In the genomic region with DNA sequence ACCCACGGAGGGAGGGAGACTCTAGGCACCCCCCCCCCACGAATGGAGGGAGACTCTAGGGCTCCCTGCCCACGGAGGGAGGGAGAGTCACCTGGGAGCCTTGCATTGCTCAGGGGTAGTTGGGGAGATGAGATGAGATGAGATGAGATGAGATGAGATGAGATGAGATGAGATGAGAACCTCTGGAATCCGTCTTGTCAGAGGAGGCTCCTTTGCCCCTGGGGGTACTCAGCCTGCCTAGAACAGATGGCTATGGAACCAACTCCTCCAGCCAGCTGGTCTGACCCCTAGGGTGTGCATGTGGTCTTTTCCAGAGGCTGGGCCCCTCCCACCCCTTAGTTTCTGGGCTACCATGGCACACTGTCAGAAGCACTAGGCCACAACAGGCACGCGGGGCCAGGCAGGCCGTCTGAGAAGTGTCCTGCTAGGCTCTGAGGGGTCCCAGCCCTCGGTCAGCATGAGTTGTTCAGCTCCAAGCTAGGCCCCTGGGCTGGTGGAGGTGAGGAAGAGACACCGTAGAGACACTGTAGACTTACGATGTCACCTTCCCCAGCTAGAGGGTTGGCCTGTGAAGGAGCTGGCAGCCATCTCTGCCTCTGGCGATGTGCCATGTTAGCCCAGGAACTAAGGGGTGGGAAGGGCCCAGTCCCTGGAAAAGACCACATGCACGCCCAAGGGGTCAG, we compare ENCODE assay signal across 16 cellular contexts. TPM values are rescaled to one million over a fixed set of nuclear protein-coding genes. Genes with fewer than 3 reads are reported as not detected.
DNase-seq lines count a peak whose midpoint lies in the region; TF ChIP-seq lines count a peak whose summit lies in the region.
"Had no signal": no experiment of that assay in that cellular context is flagged by ENCODE, and none has a peak within 500 bp of the region (broad histone marks: within the 10 kb centered on the region; RNA-seq: fewer than 3 reads in every experiment).

No MANE protein-coding gene starts in this region.

- no peaks in the 10 kb centered on the region for H3K9me3 ChIP-seq in breast epithelium
- H3K9me3 ChIP-seq in esophagus muscularis mucosa = no peaks in the 10 kb centered on the region
- H3K9me3 ChIP-seq in uterus = no peaks in the 10 kb centered on the region
- no peaks in the 10 kb centered on the region for H3K9me3 ChIP-seq in BE2C
- H3K9me3 ChIP-seq: A549, testis had no signal

- intact Hi-C loops in breast epithelium (cut with DNase I; ENCODE audit: low total_unique reads) (no loop called here), MCF 10A (cut with micrococcal nuclease) (no loop called here), esophagus muscularis mucosa (cut with DNase I) (no loop called here), uterus (cut with DNase I; ENCODE audit: low total_unique reads) (no loop called here)

- H3K9me3 Mint-ChIP-seq in MCF 10A (ENCODE audit: unreplicated experiment) = no peaks in the 10 kb centered on the region
- no peaks in the 10 kb centered on the region for H3K9me3 Mint-ChIP-seq in activated naive CD4-positive, alpha-beta T cell treated with anti-CD3 and anti-CD28 coated beads, Interleukin-2, amount 10 ng/mL, durations not matched to agents 7 days and 5 days
- H3K9me3 Mint-ChIP-seq: activated T-helper 1 cell treated with anti-CD3 and anti-CD28 coated beads, Interleukin-12 subunit alpha, Interleukin-12 subunit beta, Interleukin-2, Interleukin-4 antibody, amounts not matched to agents 30 ng/mL and 10 ng/mL and 1 ng/mL, durations not matched to agents 14 hours and 24 hours and 36 hours had no signal

- TF ChIP-seq POLR2A in breast epithelium (IDR thresholded peaks at IDR 0.05) = no peak
- no peak for TF ChIP-seq POLR2A in esophagus muscularis mucosa (IDR thresholded peaks at IDR 0.05; ENCODE audit: low read depth)
- TF ChIP-seq POLR2A in uterus (IDR thresholded peaks at IDR 0.05) = no peak

- H3K9ac ChIP-seq in rectal smooth muscle tissue (ENCODE audit: low read length) = no peak overlapping the region

- H3K27me3 ChIP-seq in breast epithelium (no peaks in the 10 kb centered on the region), esophagus muscularis mucosa (no peaks in the 10 kb centered on the region), rectal smooth muscle tissue (ENCODE audit: control insufficient read depth, insufficient read depth, low read length) (no peaks in the 10 kb centered on the region), uterus (no peaks in the 10 kb centered on the region), BE2C (no peaks in the 10 kb centered on the region)
- H3K27me3 ChIP-seq: testis had no signal

- TF ChIP-seq CTCF in breast epithelium (IDR thresholded peaks at IDR 0.05) (no peak), MCF 10A (IDR thresholded peaks at IDR 0.05; ENCODE audit: unreplicated experiment) (no peak), esophagus muscularis mucosa (IDR thresholded peaks at IDR 0.05) (no peak), uterus (IDR thresholded peaks at IDR 0.05) (no peak), BE2C (IDR thresholded peaks at IDR 0.05; ENCODE audit: low read depth, low read length) (no peak)

- peaks cover 5 to 7% of the 10 kb centered on the region in 2 donors for H3K4me1 ChIP-seq in breast epithelium
- H3K4me1 ChIP-seq in esophagus muscularis mucosa = peaks cover 57 to 100% (median 92%) of the 10 kb centered on the region in 4 donors
- H3K4me1 ChIP-seq in rectal smooth muscle tissue (ENCODE audit: control insufficient read depth, insufficient read depth, low read length) = peaks cover 49% of the 10 kb centered on the region
- H3K4me1 ChIP-seq in uterus = peaks cover 1 to 10% of the 10 kb centered on the region in 2 donors
- peaks cover 9% of the 10 kb centered on the region for H3K4me1 ChIP-seq in BE2C
- H3K4me1 ChIP-seq: testis had no signal

- no peaks in the 10 kb centered on the region for H3K36me3 ChIP-seq in breast epithelium
- H3K36me3 ChIP-seq in esophagus muscularis mucosa = peaks cover 0 to 11% (median 8%) of the 10 kb centered on the region in 4 donors
- H3K36me3 ChIP-seq in rectal smooth muscle tissue (ENCODE audit: control insufficient read depth, insufficient read depth, low read length) = no peaks in the 10 kb centered on the region
- no peaks in the 10 kb centered on the region for H3K36me3 ChIP-seq in uterus
- H3K36me3 ChIP-seq in BE2C = no peaks in the 10 kb centered on the region

- TF ChIP-seq EP300 in esophagus muscularis mucosa (IDR thresholded peaks at IDR 0.05) = no peak

- H3K4me3 Mint-ChIP-seq in MCF 10A (ENCODE audit: unreplicated experiment) = no peak overlapping the region
- H3K4me3 Mint-ChIP-seq in activated naive CD4-positive, alpha-beta T cell treated with anti-CD3 and anti-CD28 coated beads, Interleukin-2, amount 10 ng/mL, durations not matched to agents 7 days and 5 days = no peak overlapping the region
- H3K4me3 Mint-ChIP-seq: activated T-helper 1 cell treated with anti-CD3 and anti-CD28 coated beads, Interleukin-12 subunit alpha, Interleukin-12 subunit beta, Interleukin-2, Interleukin-4 antibody, amounts not matched to agents 30 ng/mL and 10 ng/mL and 1 ng/mL, durations not matched to agents 14 hours and 24 hours and 36 hours had no signal

- DNase-seq in breast epithelium (ENCODE audit: low spot score in 2 of 2) = no peak
- DNase-seq in MCF 10A (ENCODE audit: unreplicated experiment) = no peak
- DNase-seq in esophagus muscularis mucosa (ENCODE audit: extremely low spot score) = no peak
- DNase-seq in uterus = no peak
- DNase-seq in DMS53 (lab: John Stamatoyannopoulos, UW) = no peak
- no peak for DNase-seq in activated naive CD4-positive, alpha-beta T cell treated with anti-CD3 and anti-CD28 coated beads, Interleukin-2, amount 10 ng/mL, durations not matched to agents 7 days and 5 days
- DNase-seq in BE2C = no peak
- DNase-seq: amniotic stem cell, GDM1, mammary epithelial cell, NCI-H2171, T1000, testis had no signal

- H3K4me1 Mint-ChIP-seq in MCF 10A (ENCODE audit: insufficient read depth, unreplicated experiment) = peaks cover 5% of the 10 kb centered on the region
- peaks cover 36% of the 10 kb centered on the region for H3K4me1 Mint-ChIP-seq in activated naive CD4-positive, alpha-beta T cell treated with anti-CD3 and anti-CD28 coated beads, Interleukin-2, amount 10 ng/mL, durations not matched to agents 7 days and 5 days

- H3K4me3 ChIP-seq in breast epithelium = no peak overlapping the region
- no peak overlapping the region for H3K4me3 ChIP-seq in esophagus muscularis mucosa
- H3K4me3 ChIP-seq in rectal smooth muscle tissue (ENCODE audit: low read length) = peak overlapping the region; percentile 37
- no peak overlapping the region for H3K4me3 ChIP-seq in uterus
- H3K4me3 ChIP-seq in BE2C (ENCODE audit: low read depth, low read length) = no peak overlapping the region
- H3K4me3 ChIP-seq: A549, testis had no signal

- no peaks in the 10 kb centered on the region for H3K27me3 Mint-ChIP-seq in MCF 10A (ENCODE audit: insufficient read depth, unreplicated experiment)
- H3K27me3 Mint-ChIP-seq in activated naive CD4-positive, alpha-beta T cell treated with anti-CD3 and anti-CD28 coated beads, Interleukin-2, amount 10 ng/mL, durations not matched to agents 7 days and 5 days = peaks cover 5% of the 10 kb centered on the region

- no TSS peak for BruUV-seq in MCF 10A (replicated peaks; lab: Mats Ljungman, UMichigan)

- 74% methylated on average over 9 of the region's 12 CpGs for WGBS in esophagus muscularis mucosa

- H3K27ac Mint-ChIP-seq in MCF 10A (ENCODE audit: low read depth, unreplicated experiment) = no peak overlapping the region
- no peak overlapping the region for H3K27ac Mint-ChIP-seq in activated naive CD4-positive, alpha-beta T cell treated with anti-CD3 and anti-CD28 coated beads, Interleukin-2, amount 10 ng/mL, durations not matched to agents 7 days and 5 days
- H3K27ac Mint-ChIP-seq: activated T-helper 1 cell treated with anti-CD3 and anti-CD28 coated beads, Interleukin-12 subunit alpha, Interleukin-12 subunit beta, Interleukin-2, Interleukin-4 antibody, amounts not matched to agents 30 ng/mL and 10 ng/mL and 1 ng/mL, durations not matched to agents 14 hours and 24 hours and 36 hours had no signal

- no peaks in the 10 kb centered on the region for H3K36me3 Mint-ChIP-seq in MCF 10A (ENCODE audit: insufficient read depth, unreplicated experiment)
- H3K36me3 Mint-ChIP-seq in activated naive CD4-positive, alpha-beta T cell treated with anti-CD3 and anti-CD28 coated beads, Interleukin-2, amount 10 ng/mL, durations not matched to agents 7 days and 5 days = peaks cover 4% of the 10 kb centered on the region

- CTCF ChIA-PET in MCF 10A (lab: Yijun Ruan, JAX) = interaction anchor here (0.6 to 0.7 kb wide), 3 partner anchors 48 to 394 kb away, joined by 3 to 4 read pairs (median 3); no protein-coding TSS in a partner anchor
- CTCF ChIA-PET in activated naive CD4-positive, alpha-beta T cell treated with anti-CD3 and anti-CD28 coated beads, Interleukin-2, amount 10 ng/mL, durations not matched to agents 7 days and 5 days (lab: Charles Lee) = interaction anchor here (1.2 kb wide), 1 partner anchor 10 kb away, joined by 3 read pairs; no protein-coding TSS in a partner anchor

- H3K27ac ChIP-seq in breast epithelium (peak overlapping the region; percentile 67 to 78), esophagus muscularis mucosa (replicated peaks in 1 of 4) (peak overlapping the region; percentile 85 to 92 (median 88)), rectal smooth muscle tissue (ENCODE audit: low read depth, low read length) (peak overlapping the region; percentile 65), uterus (peak overlapping the region; percentile 31 to 71)
- H3K27ac ChIP-seq: testis had no signal

- POLR2A ChIA-PET in MCF 10A (lab: Yijun Ruan, JAX) = no interaction called here

RNA-seq across cellular contexts. Expression of gene TSPAN15, which starts 8.8 kb away (rescaled TPM):
- total RNA-seq in breast epithelium = 10 to 100 TPM; 53.3 to 89.5 (median 65.0) TPM
- 0.52 and 0.54 TPM in 2 replicates for total RNA-seq in MCF 10A (2022)
- 10 to 100 TPM; 40.3 to 59.4 (median 53.5) TPM for total RNA-seq in esophagus muscularis mucosa
- total RNA-seq in uterus = 10 to 100 TPM; 17.2 to 58.1 (median 24.4) TPM
- 69.9 TPM for polyA plus RNA-seq in BE2C (2012; ENCODE audit: insufficient read depth, insufficient read length, low read depth)

RNA-seq across cellular contexts. Expression of gene TACR2, which starts 43.3 kb away (rescaled TPM):
- total RNA-seq in breast epithelium (1 to 10 TPM in 1 of 3 donors, under 1 TPM in 2; 0.66 to 3.2 (median 0.73) TPM), MCF 10A (2022) (not detected in 2 replicates), esophagus muscularis mucosa (10 to 100 TPM; 51.4 to 72.6 (median 68.1) TPM), uterus (10 to 100 TPM in 2 of 4 donors, 1 to 10 TPM in 1, under 1 TPM in 1; 0.28 to 35.0 (median 13.8) TPM)
- polyA plus RNA-seq in BE2C (2012; ENCODE audit: insufficient read depth, insufficient read length, low read depth) = 0.56 TPM
- total RNA-seq: activated T-helper 1 cell treated with anti-CD3 and anti-CD28 coated beads, Interleukin-12 subunit alpha, Interleukin-12 subunit beta, Interleukin-2, Interleukin-4 antibody, amounts not matched to agents 30 ng/mL and 10 ng/mL and 1 ng/mL, durations not matched to agents 14 hours and 24 hours and 36 hours; mammary epithelial cell had no signal

Comparison
In these comparisons a context has a peak if more than half of its experiments do, and no peak if none do; other contexts are left out.
1. RNA of gene TSPAN15, which starts 8.8 kb away (total RNA-seq): 53.3 to 89.5 TPM in breast epithelium, 40.3 to 59.4 TPM in esophagus muscularis mucosa and 17.2 to 58.1 TPM in uterus; 0.52 to 0.54 TPM in MCF 10A; every median in the first group is over 10 times any median in the second.
2. Peak in every context shown above with its lines, with median percentiles within 50 percentile points of each other: H3K27ac ChIP-seq.